Comparison of ENCODE assay signal across 10 cellular contexts in the genomic region with DNA sequence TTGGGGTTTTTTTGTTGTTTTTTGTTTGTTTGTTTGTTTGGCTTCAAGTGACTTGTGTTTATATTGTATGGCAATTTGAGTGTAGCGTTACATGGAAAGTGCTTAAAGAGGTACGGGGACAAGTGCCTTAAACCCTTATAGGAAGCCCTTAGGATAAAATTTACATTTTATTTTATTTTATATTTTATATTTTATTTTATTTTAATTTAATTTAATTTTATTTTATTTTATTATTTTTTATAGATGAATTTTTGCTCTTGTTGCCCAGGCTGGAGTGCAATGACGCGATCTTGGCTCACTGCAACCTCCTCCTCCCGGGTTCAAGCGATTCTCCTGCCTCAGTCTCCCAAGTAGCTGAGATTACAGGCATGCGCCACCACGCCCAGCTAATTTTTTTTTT. TPM values are rescaled to one million over a fixed set of nuclear protein-coding genes. Genes with fewer than 3 reads are reported as not detected.
"Had no signal": no experiment of that assay in that cellular context is flagged by ENCODE, and none has a peak within 500 bp of the region (broad histone marks: within the 10 kb centered on the region; RNA-seq: fewer than 3 reads in every experiment).

No MANE protein-coding gene starts in this region.

RNA-seq across cellular contexts. Expression of a gene that starts 21.0 kb away (rescaled TPM):
- total RNA-seq: activated B cell treated with CpG ODN at 0.5 μM for 24 hours; activated CD4-positive, alpha-beta memory T cell treated with anti-CD3 and anti-CD28 coated beads for 36 hours; activated CD4-positive, alpha-beta memory T cell treated with anti-CD3 and anti-CD28 coated beads, Interleukin-2, amount 10 ng/mL, durations not matched to agents 7 days and 5 days; activated CD4-positive, alpha-beta T cell treated with anti-CD3 and anti-CD28 coated beads, Interleukin-2, amount 10 ng/mL, durations not matched to agents 24 days and 14 days; activated CD4-positive, alpha-beta T cell treated with anti-CD3 and anti-CD28 coated beads, Interleukin-2, amount 10 ng/mL, durations not matched to agents 7 days and 5 days; activated CD8-positive, alpha-beta memory T cell treated with anti-CD3 and anti-CD28 coated beads for 36 hours; activated CD8-positive, alpha-beta memory T cell treated with anti-CD3 and anti-CD28 coated beads, Interleukin-2, amount 10 ng/mL, durations not matched to agents 7 days and 5 days; activated CD8-positive, alpha-beta T cell treated with anti-CD3 and anti-CD28 coated beads, Interleukin-2, amount 10 ng/mL, durations not matched to agents 7 days and 5 days; T-helper 1 cell treated with Interleukin-12 subunit alpha and Interleukin-12 subunit beta and Interleukin-4 antibody, amounts not matched to agents 30 ng/mL and 1 ng/mL, for 36 hours; T-helper 2 cell treated with Interferon-gamma antibody and Interleukin-4, amounts not matched to agents 100 ng/mL and 5 ng/mL, for 36 hours had no signal
